Comparison of ENCODE assay signal across 8 cellular contexts in the genomic region with DNA sequence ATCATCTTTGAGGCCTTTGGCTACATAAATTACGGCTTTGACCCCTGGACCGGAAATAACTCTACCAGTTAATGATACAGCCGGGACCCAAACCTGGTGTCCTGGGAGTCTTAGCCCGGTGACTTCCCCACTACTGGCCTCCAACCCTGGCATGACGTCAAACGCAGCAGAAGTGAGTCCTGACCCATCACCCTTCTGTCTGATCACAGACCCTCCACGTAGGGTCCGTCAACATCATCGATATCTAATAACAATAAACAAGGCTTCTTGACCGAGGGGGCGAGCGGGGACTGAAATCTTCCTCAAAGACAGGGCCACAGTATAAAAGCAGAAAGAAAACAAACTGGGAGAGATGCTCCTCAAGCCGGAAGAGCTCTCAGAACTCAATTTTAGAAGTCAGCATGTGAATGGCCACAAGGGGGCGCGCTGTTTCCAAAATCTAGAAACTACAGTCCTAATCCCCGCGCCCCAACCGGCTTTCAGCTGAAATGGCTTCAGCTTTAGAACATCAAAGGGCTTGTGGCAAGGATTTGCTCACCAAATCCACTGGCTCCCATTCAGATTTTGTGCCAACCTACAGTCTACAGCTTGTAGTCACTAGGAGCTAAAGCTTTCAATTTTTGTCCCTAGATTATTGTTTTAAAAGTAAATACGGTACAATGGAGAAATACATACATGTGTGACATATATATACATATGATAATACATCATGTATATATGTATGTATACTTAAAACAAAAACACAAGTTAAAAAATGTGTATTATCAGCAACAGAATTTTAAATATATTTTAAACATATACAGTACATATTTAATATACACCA. TPM values are rescaled to one million over a fixed set of nuclear protein-coding genes. Genes with fewer than 3 reads are reported as not detected.
DNase-seq lines count a peak whose midpoint lies in the region; ATAC-seq and TF ChIP-seq lines count a peak whose summit lies in the region.

No MANE protein-coding gene starts in this region.

- 18 to 19% methylated on average over 19 of the region's 19 CpGs for WGBS in heart right ventricle, 2 donors

- no peaks in the 10 kb centered on the region for H3K36me3 ChIP-seq in adipocyte (ENCODE audit: control insufficient read depth, insufficient read depth, low read length, severe bottlenecking)
- H3K36me3 ChIP-seq in heart right ventricle, result no peaks in the 10 kb centered on the region

- H3K27me3 ChIP-seq in adipocyte (replicated peaks; ENCODE audit: control insufficient read depth, insufficient read depth, low read length) (no peaks in the 10 kb centered on the region), heart right ventricle (no peaks in the 10 kb centered on the region)

- peak; percentile 88 to 93 (median 91) for TF ChIP-seq CTCF in heart right ventricle (IDR thresholded peaks at IDR 0.05)

- H3K9ac ChIP-seq in adipocyte (ENCODE audit: low read length), result peak overlapping the region; percentile 47

- peak; percentile 93 for DNase-seq in ELR (ENCODE audit: low read depth)
- peak; percentile 94 for DNase-seq in NCI-H1694 (lab: John Stamatoyannopoulos, UW)
- DNase-seq in T follicular helper cell (ENCODE audit: low read depth), result peak; percentile 86
- peak; percentile 98 for DNase-seq in adipocyte (ENCODE audit: low read depth)
- peak; percentile 90 to 94 for DNase-seq in heart right ventricle
- peak; percentile 93 for DNase-seq in putamen (ENCODE audit: low spot score)

- H3K9me3 ChIP-seq in adipocyte (ENCODE audit: control insufficient read depth, low read length) (no peaks in the 10 kb centered on the region), heart right ventricle (no peaks in the 10 kb centered on the region)

- intact Hi-C loops in heart right ventricle (cut with DNase I), result loop anchor here in 9 of 10 donors (1.0 to 10.0 kb wide), 9 partner anchors 121 to 383 kb away; a partner anchor contains a TSS

- H3K4me3 ChIP-seq in adipocyte (ENCODE audit: low read length) (no peak overlapping the region), heart right ventricle (peak overlapping the region in 2 of 10 donors; percentile 20 to 27)

- H3K27ac ChIP-seq in heart right ventricle, result no peak overlapping the region

- H3K4me1 ChIP-seq in adipocyte (ENCODE audit: control insufficient read depth, insufficient read depth, low read length) (peaks cover 34% of the 10 kb centered on the region), heart right ventricle (peaks cover 0 to 46% (median 7%) of the 10 kb centered on the region in 9 donors)

- ATAC-seq in HG02678 (IDR thresholded peaks at IDR 0.05; ENCODE audit: unreplicated experiment) (peak; percentile 36), heart right ventricle (peak; percentile 74 to 89 (median 86)), HG02571 (IDR thresholded peaks at IDR 0.05; ENCODE audit: unreplicated experiment) (no peak)

RNA-seq across cellular contexts. Expression of a gene that starts 46.4 kb away (rescaled TPM):
- total RNA-seq in heart right ventricle, result under 1 TPM in 7 of 10 donors, not detected in 3; 0.05 to 0.68 (median 0.07) TPM
- under 1 TPM; 0.03 to 0.07 TPM for polyA plus RNA-seq in heart right ventricle
